ENCODE assay signal across 25 cellular contexts in the genomic region with DNA sequence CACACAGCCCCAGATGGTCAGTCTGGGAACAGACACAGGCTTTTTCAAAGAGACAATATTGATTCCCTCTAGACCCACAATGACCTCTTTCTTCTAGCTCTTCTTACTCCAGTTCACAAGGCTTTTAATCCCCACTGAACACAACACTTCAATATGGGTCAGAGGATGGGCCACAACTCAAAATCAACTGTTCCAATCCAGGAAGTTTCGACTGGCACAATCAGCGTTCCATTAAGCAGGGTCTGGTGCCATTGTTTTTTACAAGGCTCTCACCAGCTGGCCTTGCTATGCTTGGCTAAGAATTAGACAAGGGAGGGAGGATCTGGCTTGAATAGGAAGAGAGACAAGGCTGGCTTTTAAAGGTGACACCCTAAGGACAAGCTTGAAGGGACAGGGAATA.
DNase-seq lines count a peak whose midpoint lies in the region; FAIRE-seq and TF ChIP-seq lines count a peak whose summit lies in the region.
"Had no signal": no experiment of that assay in that cellular context is flagged by ENCODE, and none has a peak within 500 bp of the region (broad histone marks: within the 10 kb centered on the region; RNA-seq: fewer than 3 reads in every experiment).

No MANE protein-coding gene starts in this region.

- no peak for TF ChIP-seq CTCF in testis (IDR thresholded peaks at IDR 0.05)

- H3K4me1 ChIP-seq in testis = no peaks in the 10 kb centered on the region
- H3K4me1 ChIP-seq: heart right ventricle had no signal

- H3K36me3 ChIP-seq in testis (ENCODE audit: low read depth, missing control alignments) = no peaks in the 10 kb centered on the region
- H3K36me3 ChIP-seq: heart right ventricle, tibial nerve had no signal

- no peaks in the 10 kb centered on the region for H3K27me3 ChIP-seq in testis
- H3K27me3 ChIP-seq: heart right ventricle, tibial nerve had no signal

- no peak overlapping the region for H3K4me3 ChIP-seq in testis
- H3K4me3 ChIP-seq: dorsolateral prefrontal cortex, heart right ventricle, tibial nerve had no signal

- peak; percentile 56 for FAIRE-seq in frontal cortex (lab: Jason Lieb, UNC)
- FAIRE-seq: G401.6 had no signal

- H3K27ac ChIP-seq in testis = no peak overlapping the region
- H3K27ac ChIP-seq: 22Rv1, dorsolateral prefrontal cortex, epithelial cell of prostate, heart right ventricle, tibial nerve had no signal

- TF ChIP-seq POLR2A in testis (IDR thresholded peaks at IDR 0.05) = no peak

- intact Hi-C loops in testis (cut with DNase I; ENCODE audit: low total_unique reads) = no loop called here

- peak; percentile 71 for DNase-seq in DMS 273 (lab: John Stamatoyannopoulos, UW; ENCODE audit: unreplicated experiment)
- no peak for DNase-seq in DMS 273 treated with DMSO at 0.1 percent for 48 hours (lab: John Stamatoyannopoulos, UW)
- peak; percentile 21 for DNase-seq in NCI-H82 treated with DMSO at 0.1 percent for 48 hours (lab: John Stamatoyannopoulos, UW; ENCODE audit: unreplicated experiment)
- DNase-seq in frontal cortex (ENCODE audit: low spot score in 2 of 2) = peak in 1 of 2 donors; percentile 16
- peak; percentile 56 for DNase-seq in retina
- DNase-seq in testis = no peak
- DNase-seq in Kasumi-1 (lab: John Stamatoyannopoulos, UW) = no peak
- no peak for DNase-seq in NCI-H345 (lab: John Stamatoyannopoulos, UW)
- DNase-seq: activated B cell treated with CpG ODN at 0.5 μM for 24 hours; activated CD4-positive, alpha-beta T cell treated with anti-CD3 and anti-CD28 coated beads, Interleukin-2, amount 50 U/mL, for 48 hours; aorta; CD4-positive, alpha-beta memory T cell; central memory CD4-positive, alpha-beta T cell; heart right ventricle; KBM-7; mesendoderm; NCI-H1436; NCI-H2227 treated with DMSO at 0.1 percent for 48 hours; SHP77 treated with DMSO at 0.1 percent for 48 hours; stimulated activated CD4-positive, alpha-beta T cell treated with anti-CD3 and anti-CD28 coated beads, Interleukin-15, amount 100 ng/mL, for 24 hours had no signal

- 65 to 75% methylated on average over 2 of the region's 2 CpGs for WGBS in testis, 2 donors

- H3K9me3 ChIP-seq in testis = no peaks in the 10 kb centered on the region

Comparison
In these comparisons a context has a peak if more than half of its experiments do, and no peak if none do; other contexts are left out.
1. DNase-seq: peak in DMS 273 (single experiment), NCI-H82 treated with DMSO at 0.1 percent for 48 hours (single experiment) and retina (single experiment); none in DMS 273 treated with DMSO at 0.1 percent for 48 hours (single experiment), testis (single experiment), Kasumi-1 (0 of 2) and NCI-H345 (single experiment).